2 cellular contexts compared by ENCODE assay signal in genomic region chr5:43165323-43165722, GRCh38.
TF ChIP-seq lines count a peak whose summit lies in the region.

No MANE protein-coding gene starts in this region.

TF ChIP-seq in WTC11, 78 proteins besides CTCF, POLR2A, EP300 and RAD21 (continued from another document):
- TF ChIP-seq AR (CRISPR knock-in tag; IDR thresholded peaks at IDR 0.05) (no peak), HMGXB4 (CRISPR knock-in tag; IDR thresholded peaks at IDR 0.05) (no peak), IRF2 (CRISPR knock-in tag; IDR thresholded peaks at IDR 0.05; ENCODE audit: borderline replicate concordance, low read depth) (no peak), TCF7 (CRISPR knock-in tag; IDR thresholded peaks at IDR 0.05; ENCODE audit: low read depth) (no peak), ZBTB21 (CRISPR knock-in tag; IDR thresholded peaks at IDR 0.05; ENCODE audit: borderline replicate concordance) (no peak), AFF4 (CRISPR knock-in tag; IDR thresholded peaks at IDR 0.05; ENCODE audit: borderline replicate concordance) (no peak), ZNF423 (CRISPR knock-in tag; IDR thresholded peaks at IDR 0.05) (no peak), ZNF138 (CRISPR knock-in tag; conservative IDR thresholded peaks at IDR 0.05) (no peak), FOXP1 (CRISPR knock-in tag; IDR thresholded peaks at IDR 0.05; ENCODE audit: borderline replicate concordance) (no peak), USF1 (CRISPR knock-in tag; IDR thresholded peaks at IDR 0.05) (no peak), IRF1 (CRISPR knock-in tag; IDR thresholded peaks at IDR 0.05) (no peak), MYBL2 (CRISPR knock-in tag; IDR thresholded peaks at IDR 0.05) (no peak), FOXJ3 (CRISPR knock-in tag; IDR thresholded peaks at IDR 0.05; ENCODE audit: borderline replicate concordance) (no peak)
TF ChIP-seq in WTC11: peak in this region for 0.

TF ChIP-seq in SK-N-SH treated with all-trans-retinoic acid at 6 μM for 48 hours, 23 proteins besides CTCF, POLR2A, EP300 and RAD21 (continued from another document):
- TF ChIP-seq POU6F1 (CRISPR knock-in tag; IDR thresholded peaks at IDR 0.05; ENCODE audit: borderline replicate concordance, low read depth): no peak
- TF ChIP-seq BACH2 (CRISPR knock-in tag; IDR thresholded peaks at IDR 0.05; ENCODE audit: borderline replicate concordance): no peak
- no peak for TF ChIP-seq OSR1 (CRISPR knock-in tag; IDR thresholded peaks at IDR 0.05)
- no peak for TF ChIP-seq ZNF565 (CRISPR knock-in tag; conservative IDR thresholded peaks at IDR 0.05; ENCODE audit: low read depth)
- no peak for TF ChIP-seq TSHZ2 (CRISPR knock-in tag; IDR thresholded peaks at IDR 0.05)
- TF ChIP-seq ESRRG (CRISPR knock-in tag; IDR thresholded peaks at IDR 0.05): no peak
- no peak for TF ChIP-seq PATZ1 (CRISPR knock-in tag; IDR thresholded peaks at IDR 0.05; ENCODE audit: borderline replicate concordance)
- no peak for TF ChIP-seq ZC3H10 (CRISPR knock-in tag; IDR thresholded peaks at IDR 0.05)
